16 cellular contexts compared by ENCODE assay signal in genomic region chr10:77744249-77744648, GRCh38.
"Had no signal": no experiment of that assay in that cellular context is flagged by ENCODE, and none has a peak within 500 bp of the region (broad histone marks: within the 10 kb centered on the region; RNA-seq: fewer than 3 reads in every experiment).

No MANE protein-coding gene starts in this region.

- H3K27ac ChIP-seq: body of pancreas, prostate gland, right lobe of liver, stomach, testis, upper lobe of right lung had no signal

- H3K36me3 ChIP-seq: prostate gland, right lobe of liver, stomach, upper lobe of right lung had no signal

- H3K27me3 ChIP-seq: body of pancreas, right lobe of liver, stomach, testis, upper lobe of right lung had no signal

- ATAC-seq: body of pancreas, right lobe of liver, T-cell, upper lobe of right lung had no signal

- DNase-seq: activated CD4-positive, alpha-beta T cell treated with anti-CD3 and anti-CD28 coated beads, Interleukin-2, amount 10 ng/mL, durations not matched to agents 7 days and 5 days; activated CD8-positive, alpha-beta memory T cell treated with anti-CD3 and anti-CD28 coated beads for 24 hours; activated naive CD8-positive, alpha-beta T cell treated with anti-CD3 and anti-CD28 coated beads for 36 hours; amygdala; body of pancreas; erythroblast; head of caudate nucleus; nephron progenitor cell; occipital lobe; right lobe of liver; stomach; T-cell; T-helper 9 cell; testis; upper lobe of right lung had no signal

- H3K9me3 ChIP-seq: body of pancreas, prostate gland, right lobe of liver, testis had no signal

- H3K4me1 ChIP-seq: body of pancreas, prostate gland, right lobe of liver, stomach, testis, upper lobe of right lung had no signal

- H3K4me3 ChIP-seq: body of pancreas, prostate gland, right lobe of liver, stomach, testis, upper lobe of right lung had no signal
